ENCODE assay signal across 16 cellular contexts in genomic region chr6:3745566-3746118, GRCh38. TPM values are rescaled to one million over a fixed set of nuclear protein-coding genes. Genes with fewer than 3 reads are reported as not detected.
A peak's percentile ranks its signal among the peaks of the same experiment; 100 is the strongest.
DNase-seq lines count a peak whose midpoint lies in the region; ATAC-seq and TF ChIP-seq lines count a peak whose summit lies in the region.
"Had no signal": no experiment of that assay in that cellular context is flagged by ENCODE, and none has a peak within 500 bp of the region (broad histone marks: within the 10 kb centered on the region; RNA-seq: fewer than 3 reads in every experiment).

No MANE protein-coding gene starts in this region.

- POLR2A ChIA-PET in T-cell (lab: Charles Lee), result no interaction called here

- H3K14ac ChIP-seq in mesenchymal stem cell (ENCODE audit: low read length in 2 of 2), result no peak overlapping the region

- no peak overlapping the region for H2BK12ac ChIP-seq in mesenchymal stem cell (ENCODE audit: low read length in 2 of 2)

- no peak overlapping the region for H2BK15ac ChIP-seq in mesenchymal stem cell (ENCODE audit: low read depth, poor library complexity, severe bottlenecking)

- TF ChIP-seq CTCF in DOHH2 (IDR thresholded peaks at IDR 0.05; ENCODE audit: low read depth, low read length, poor library complexity, severe bottlenecking), result no peak

- H3K9ac ChIP-seq in adipocyte (ENCODE audit: low read length), result peak overlapping the region; percentile 92
- peak overlapping the region; percentile 97 for H3K9ac ChIP-seq in mesenchymal stem cell (ENCODE audit: low read length)

- no peaks in the 10 kb centered on the region for H3K9me3 ChIP-seq in DOHH2 (ENCODE audit: control insufficient read depth, insufficient read depth, low read length)
- no peaks in the 10 kb centered on the region for H3K9me3 ChIP-seq in adipocyte (ENCODE audit: control insufficient read depth, low read length)
- no peaks in the 10 kb centered on the region for H3K9me3 ChIP-seq in mesenchymal stem cell (ENCODE audit: control insufficient read depth, low read length)

- no peaks in the 10 kb centered on the region for H3K27me3 Mint-ChIP-seq in stimulated activated naive B cell treated with anti-CD40 and anti-IgM and Interleukin-4, amounts not matched to agents 10 μg/mL and 1 μg/mL and 100 μg/mL, for 72 hours
- peaks cover 24 to 34% of the 10 kb centered on the region in 2 donors for H3K27me3 Mint-ChIP-seq in T-cell

- peaks cover 22 to 51% of the 10 kb centered on the region in 2 donors for H3K36me3 Mint-ChIP-seq in stimulated activated naive B cell treated with anti-CD40 and anti-IgM and Interleukin-4, amounts not matched to agents 10 μg/mL and 1 μg/mL and 100 μg/mL, for 72 hours
- H3K36me3 Mint-ChIP-seq in T-cell, result no peaks in the 10 kb centered on the region

- H3K9me2 ChIP-seq in DOHH2 (replicated peaks; ENCODE audit: control insufficient read depth, low read length), result no peaks in the 10 kb centered on the region

- peaks cover 3% of the 10 kb centered on the region; the same call in 1 of the 2 replicates for H4K20me1 ChIP-seq in DOHH2 (ENCODE audit: control insufficient read depth, insufficient read depth, low read depth, low read length)

- ATAC-seq in stimulated activated naive B cell treated with anti-CD40 and anti-IgM and Interleukin-4, amounts not matched to agents 10 μg/mL and 1 μg/mL and 100 μg/mL, for 72 hours (replicated peaks), result peak in 1 of 2 donors; percentile 7
- no peak for ATAC-seq in T-cell (replicated peaks in 1 of 4)
- no peak for ATAC-seq in HG03196 (IDR thresholded peaks at IDR 0.05; ENCODE audit: unreplicated experiment)
- no peak for ATAC-seq in GM19452 (IDR thresholded peaks at IDR 0.05; ENCODE audit: unreplicated experiment)
- ATAC-seq in GM21515 (IDR thresholded peaks at IDR 0.05; ENCODE audit: unreplicated experiment), result no peak

- H2AFZ ChIP-seq in mesenchymal stem cell (ENCODE audit: low read depth, low read length), result no peak overlapping the region

- peaks cover 5% of the 10 kb centered on the region for H3K79me1 ChIP-seq in mesenchymal stem cell (replicated peaks; ENCODE audit: low read length, poor library complexity, severe bottlenecking)

- H3K79me2 ChIP-seq in DOHH2 (ENCODE audit: control insufficient read depth, low read length), result no peaks in the 10 kb centered on the region

- H3K4me2 ChIP-seq in DOHH2 (ENCODE audit: low read length), result peak overlapping the region; percentile 10; the same call in 1 of the 2 replicates
- H3K4me2 ChIP-seq in mesenchymal stem cell (ENCODE audit: low read length, poor library complexity, severe bottlenecking), result no peak overlapping the region

- peak overlapping the region; percentile 91 for H3K27ac Mint-ChIP-seq in stimulated activated naive B cell treated with anti-CD40 and anti-IgM and Interleukin-4, amounts not matched to agents 10 μg/mL and 1 μg/mL and 100 μg/mL, for 72 hours
- no peak overlapping the region for H3K27ac Mint-ChIP-seq in T-cell
- H3K27ac Mint-ChIP-seq: activated CD4-positive, alpha-beta memory T cell treated with anti-CD3 and anti-CD28 coated beads, Interleukin-2, amount 10 ng/mL, durations not matched to agents 7 days and 5 days had no signal

- CTCF ChIA-PET in T-cell (lab: Charles Lee), result interaction anchor here (0.6 to 1.4 kb wide), 7 partner anchors 10 to 410 kb away, joined by 3 to 6 read pairs (median 3); partner anchors contain the start of gene ECI2 (in 1 of the 2)

- H3K4me3 ChIP-seq in DOHH2 (ENCODE audit: low read length), result no peak overlapping the region
- peak overlapping the region; percentile 91 for H3K4me3 ChIP-seq in adipocyte (ENCODE audit: low read length)
- H3K4me3 ChIP-seq in mesenchymal stem cell (ENCODE audit: insufficient read depth in 1 of 2, low read depth in 1 of 2, low read length in 2 of 2), result no peak overlapping the region
- H3K4me3 ChIP-seq: SK-N-MC, skin epidermis had no signal

- no peak overlapping the region for H4K8ac ChIP-seq in mesenchymal stem cell (ENCODE audit: low read length)

- H3K9me3 Mint-ChIP-seq in stimulated activated naive B cell treated with anti-CD40 and anti-IgM and Interleukin-4, amounts not matched to agents 10 μg/mL and 1 μg/mL and 100 μg/mL, for 72 hours, result no peaks in the 10 kb centered on the region
- H3K9me3 Mint-ChIP-seq in T-cell, result no peaks in the 10 kb centered on the region
- H3K9me3 Mint-ChIP-seq: activated CD4-positive, alpha-beta memory T cell treated with anti-CD3 and anti-CD28 coated beads, Interleukin-2, amount 10 ng/mL, durations not matched to agents 7 days and 5 days; central memory CD8-positive, alpha-beta T cell had no signal

- H3K4me1 ChIP-seq in DOHH2 (ENCODE audit: control insufficient read depth, low read length) (peaks cover 34% of the 10 kb centered on the region), adipocyte (ENCODE audit: control insufficient read depth, insufficient read depth, low read length) (peaks cover 81% of the 10 kb centered on the region), mesenchymal stem cell (ENCODE audit: control insufficient read depth, insufficient read depth, low read depth, low read length) (peaks cover 57% of the 10 kb centered on the region)

- no peak overlapping the region for H2BK120ac ChIP-seq in mesenchymal stem cell (ENCODE audit: low read depth, low read length)

- H3K18ac ChIP-seq in mesenchymal stem cell (ENCODE audit: low read depth in 1 of 2, low read length in 2 of 2), result no peak overlapping the region

- H3K27me3 ChIP-seq in DOHH2 (ENCODE audit: control insufficient read depth, low read length), result peaks cover 38% of the 10 kb centered on the region
- H3K27me3 ChIP-seq in adipocyte (replicated peaks; ENCODE audit: control insufficient read depth, insufficient read depth, low read length), result no peaks in the 10 kb centered on the region
- no peaks in the 10 kb centered on the region for H3K27me3 ChIP-seq in mesenchymal stem cell (ENCODE audit: control insufficient read depth in 1 of 2, insufficient read depth in 1 of 2, low read length in 2 of 2)

- peaks cover 2% of the 10 kb centered on the region; the same call in 1 of the 2 replicates for H3F3A ChIP-seq in DOHH2 (ENCODE audit: control insufficient read depth, insufficient read depth)

- H3K4me3 Mint-ChIP-seq in stimulated activated naive B cell treated with anti-CD40 and anti-IgM and Interleukin-4, amounts not matched to agents 10 μg/mL and 1 μg/mL and 100 μg/mL, for 72 hours, result peak overlapping the region; percentile 68 to 74
- no peak overlapping the region for H3K4me3 Mint-ChIP-seq in T-cell
- H3K4me3 Mint-ChIP-seq: activated CD4-positive, alpha-beta memory T cell treated with anti-CD3 and anti-CD28 coated beads, Interleukin-2, amount 10 ng/mL, durations not matched to agents 7 days and 5 days; central memory CD8-positive, alpha-beta T cell had no signal

- H3K4me1 Mint-ChIP-seq in stimulated activated naive B cell treated with anti-CD40 and anti-IgM and Interleukin-4, amounts not matched to agents 10 μg/mL and 1 μg/mL and 100 μg/mL, for 72 hours, result peaks cover 57 to 79% of the 10 kb centered on the region in 2 donors
- H3K4me1 Mint-ChIP-seq in T-cell, result peaks cover 14 to 24% (median 18%) of the 10 kb centered on the region in 3 donors

- no peak overlapping the region for H2AK5ac ChIP-seq in mesenchymal stem cell (ENCODE audit: low read length, severe bottlenecking)

- DNase-seq in adipocyte (ENCODE audit: low read depth) (no peak), mesenchymal stem cell (no peak), T-cell (no peak)
- DNase-seq in stimulated activated naive B cell treated with anti-CD40 and anti-IgM and Interleukin-4, amounts not matched to agents 10 μg/mL and 1 μg/mL and 100 μg/mL, for 72 hours, result no peak
- DNase-seq: activated CD4-positive, alpha-beta memory T cell treated with anti-CD3 and anti-CD28 coated beads, Interleukin-2, amount 10 ng/mL, durations not matched to agents 7 days and 5 days; activated T-cell treated with anti-CD3 and anti-CD28 coated beads, Interleukin-2, amount 50 U/mL, for 48 hours; NCI-H146; NCI-H345; stimulated activated naive CD4-positive, alpha-beta T cell had no signal

- no peak overlapping the region for H3K4ac ChIP-seq in mesenchymal stem cell (ENCODE audit: low read depth in 1 of 2, low read length in 2 of 2)

- H4K91ac ChIP-seq in mesenchymal stem cell (ENCODE audit: low read length), result no peak overlapping the region

- H3K36me3 ChIP-seq in DOHH2 (ENCODE audit: control insufficient read depth, low read length) (no peaks in the 10 kb centered on the region), adipocyte (ENCODE audit: control insufficient read depth, insufficient read depth, low read length, severe bottlenecking) (peaks cover 35% of the 10 kb centered on the region), mesenchymal stem cell (ENCODE audit: control insufficient read depth in 1 of 2, insufficient read depth in 2 of 2, low read depth in 1 of 2, low read length in 2 of 2) (peaks cover 17 to 42% of the 10 kb centered on the region in 2 experiments)

- no peak overlapping the region for H3K27ac ChIP-seq in DOHH2 (ENCODE audit: low read depth, low read length)
- no peak overlapping the region for H3K27ac ChIP-seq in mesenchymal stem cell (ENCODE audit: low read length, poor library complexity, severe bottlenecking)
- H3K27ac ChIP-seq: SK-N-MC had no signal

- WGBS in mesenchymal stem cell, result 95% methylated on average over 4 of the region's 4 CpGs

- H3K23ac ChIP-seq in mesenchymal stem cell (ENCODE audit: low read length in 2 of 2), result no peak overlapping the region

- H2BK5ac ChIP-seq in mesenchymal stem cell (ENCODE audit: low read depth, low read length, poor library complexity, severe bottlenecking), result no peak overlapping the region

RNA-seq across cellular contexts. Expression of gene PXDC1, which starts 5.9 kb away (rescaled TPM):
- polyA plus RNA-seq in mesenchymal stem cell (2013, experiment 1 of 2), result 40.5 TPM
- 41.6 TPM for polyA plus RNA-seq in mesenchymal stem cell (2013, experiment 2 of 2)
- total RNA-seq in T-cell, result 1 to 10 TPM in 1 of 5 donors, under 1 TPM in 4; 0.30 to 1.2 (median 0.41) TPM

Comparison
In these comparisons a context has a peak if more than half of its experiments do, and no peak if none do; other contexts are left out.
1. H3K4me3 Mint-ChIP-seq: peak in stimulated activated naive B cell treated with anti-CD40 and anti-IgM and Interleukin-4, amounts not matched to agents 10 μg/mL and 1 μg/mL and 100 μg/mL, for 72 hours (2 of 2); none in T-cell (0 of 3).